ENCODE assay signal across 1 cellular context in genomic region chr14:105557671-105558070, GRCh38. TPM values are rescaled to one million over a fixed set of nuclear protein-coding genes. Genes with fewer than 3 reads are reported as not detected.
"Had no signal": no experiment of that assay in that cellular context is flagged by ENCODE, and none has a peak within 500 bp of the region (broad histone marks: within the 10 kb centered on the region; RNA-seq: fewer than 3 reads in every experiment).

No MANE protein-coding gene starts in this region.

RNA-seq across cellular contexts. Expression of gene TMEM121, which starts 31.3 kb away (rescaled TPM):
- polyA plus RNA-seq: K562 had no signal
